Comparison of ENCODE assay signal across 33 cellular contexts in the genomic region with DNA sequence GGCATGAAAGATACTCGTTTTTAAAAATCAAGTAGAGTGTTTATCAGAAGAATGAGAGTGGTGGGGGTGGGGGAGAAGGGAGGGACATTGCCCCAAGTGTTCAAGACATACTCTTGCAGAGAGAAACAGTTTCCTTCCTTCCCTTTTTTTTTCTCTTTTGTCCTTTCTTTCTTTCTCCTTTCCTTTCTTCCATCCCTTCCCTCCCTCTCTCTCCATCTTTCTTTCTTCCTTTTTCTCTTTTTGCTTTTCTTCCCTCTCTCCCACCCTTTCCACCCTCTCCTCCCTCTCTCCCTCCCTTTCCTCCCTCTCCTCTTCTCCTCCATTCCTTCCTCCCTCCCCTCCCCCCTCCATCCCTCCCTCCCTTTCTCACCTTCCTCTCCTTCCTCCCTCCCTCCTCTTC.
"Had no signal": no experiment of that assay in that cellular context is flagged by ENCODE, and none has a peak within 500 bp of the region (broad histone marks: within the 10 kb centered on the region; RNA-seq: fewer than 3 reads in every experiment).

No MANE protein-coding gene starts in this region.

- FAIRE-seq: astrocyte had no signal

- H3K9me3 ChIP-seq: adrenal gland, body of pancreas, breast epithelium had no signal

- ATAC-seq: activated CD8-positive, alpha-beta T cell treated with anti-CD3 and anti-CD28 coated beads for 36 hours; activated naive CD4-positive, alpha-beta T cell treated with anti-CD3 and anti-CD28 coated beads, Interleukin-2, amount 50 U/mL, for 72 hours; activated T-cell treated with anti-CD3 and anti-CD28 coated beads, Interleukin-2, amount 50 U/mL, for 4 hours; activated T-cell treated with anti-CD3 and anti-CD28 coated beads, Interleukin-2, amount 50 U/mL, for 72 hours; activated T-helper 17 cell treated with anti-CD3 and anti-CD28 coated beads, Interleukin-2, amount 50 U/mL, for 72 hours; body of pancreas had no signal

- H3K4me3 ChIP-seq: adrenal gland, body of pancreas, breast epithelium had no signal

- DNase-seq: activated B cell treated with CpG ODN at 0.5 μM for 24 hours; activated CD4-positive, alpha-beta memory T cell treated with anti-CD3 and anti-CD28 coated beads for 36 hours; activated CD4-positive, alpha-beta T cell treated with anti-CD3 and anti-CD28 coated beads for 4 hours; activated CD4-positive, alpha-beta T cell treated with anti-CD3 and anti-CD28 coated beads, Interleukin-2, amount 10 ng/mL, durations not matched to agents 24 days and 14 days; activated CD4-positive, alpha-beta T cell treated with anti-CD3 and anti-CD28 coated beads, Interleukin-2, amount 50 U/mL, for 1 hour; activated CD4-positive, alpha-beta T cell treated with anti-CD3 and anti-CD28 coated beads, Interleukin-2, amount 50 U/mL, for 4 hours; activated CD4-positive, CD25-positive, alpha-beta regulatory T cell treated with anti-CD3 and anti-CD28 coated beads, Interleukin-2, amount 50 U/mL, for 72 hours; activated CD8-positive, alpha-beta memory T cell treated with anti-CD3 and anti-CD28 coated beads, Interleukin-2, amount 50 U/mL, for 4 hours; activated CD8-positive, alpha-beta T cell treated with anti-CD3 and anti-CD28 coated beads for 36 hours; activated effector memory CD4-positive, alpha-beta T cell treated with anti-CD3 and anti-CD28 coated beads, Interleukin-2, amount 50 U/mL, for 16 hours; activated gamma-delta T cell treated with Interleukin-2 at 50 U/mL for 16 hours; activated naive CD4-positive, alpha-beta T cell; activated naive CD4-positive, alpha-beta T cell treated with anti-CD3 and anti-CD28 coated beads for 36 hours; activated naive CD4-positive, alpha-beta T cell treated with anti-CD3 and anti-CD28 coated beads, Interleukin-2, amount 50 U/mL, for 16 hours; activated naive CD8-positive, alpha-beta T cell treated with anti-CD3 and anti-CD28 coated beads for 36 hours; activated T-cell treated with anti-CD3 and anti-CD28 coated beads for 4 hours; activated T-cell treated with anti-CD3 and anti-CD28 coated beads, Interleukin-2, amount 50 U/mL, for 1 hour; activated T-cell treated with anti-CD3 and anti-CD28 coated beads, Interleukin-2, amount 50 U/mL, for 4 hours; activated T-cell treated with anti-CD3 and anti-CD28 coated beads, Interleukin-2, amount 50 U/mL, for 72 hours; adrenal gland; amniotic stem cell; aorta; body of pancreas; brain microvascular endothelial cell; central memory CD4-positive, alpha-beta T cell; T-helper 1 cell; T-helper 2 cell; T-helper 9 cell; WERI-Rb-1 had no signal

- H3K27me3 ChIP-seq: adrenal gland, body of pancreas, brain microvascular endothelial cell, breast epithelium had no signal

- H3K36me3 ChIP-seq: adrenal gland, brain microvascular endothelial cell, breast epithelium, WERI-Rb-1 had no signal

- H3K27ac ChIP-seq: adrenal gland, body of pancreas, brain microvascular endothelial cell, breast epithelium, WERI-Rb-1 had no signal

- H3K4me1 ChIP-seq: adrenal gland, body of pancreas, breast epithelium had no signal
